ENCODE assay signal across 8 cellular contexts in genomic region chr17:181213-182163, GRCh38. TPM values are rescaled to one million over a fixed set of nuclear protein-coding genes. Genes with fewer than 3 reads are reported as not detected.
DNase-seq lines count a peak whose midpoint lies in the region; ATAC-seq, FAIRE-seq and TF ChIP-seq lines count a peak whose summit lies in the region.

Gene DOC2B, minus strand, starts transcription at chr17:181650. Its CDS starts 171 bp downstream, at chr17:181479.

- no peaks in the 10 kb centered on the region for H3K36me3 ChIP-seq in pancreas

- H3K27ac ChIP-seq in pancreas = peak within 1 kb of the TSS; percentile 51 to 75 (median 62)

- peaks cover 67% of the 10 kb centered on the region for H3K27me3 Mint-ChIP-seq in activated naive CD4-positive, alpha-beta T cell treated with anti-CD3 and anti-CD28 coated beads, Interleukin-2, amount 10 ng/mL, durations not matched to agents 7 days and 5 days

- H3K9me3 ChIP-seq in pancreas = no peaks in the 10 kb centered on the region

- ATAC-seq in left cardiac atrium = peak; percentile 76 to 82
- peak; percentile 62 to 69 (median 64) for ATAC-seq in pancreas
- ATAC-seq in HG03521 (IDR thresholded peaks at IDR 0.05; ENCODE audit: unreplicated experiment) = no peak

- DNase-seq in NCI-H1417 (lab: John Stamatoyannopoulos, UW) (peak in 2 of 3 experiments; percentile 26 to 35), NCI-H1417 treated with DMSO at 0.1 percent for 48 hours (lab: John Stamatoyannopoulos, UW) (no peak), left cardiac atrium (peak; percentile 75), pancreas (peak in 5 of 6 donors; percentile 72 to 87 (median 77)), HUDEP-2 (lab: John Stamatoyannopoulos, UW; ENCODE audit: unreplicated experiment in 76 of 76) (no peak), Kasumi-1 (lab: John Stamatoyannopoulos, UW) (no peak)
- peak; percentile 24 for DNase-seq in activated naive CD4-positive, alpha-beta T cell treated with anti-CD3 and anti-CD28 coated beads, Interleukin-2, amount 10 ng/mL, durations not matched to agents 7 days and 5 days

- H3K36me3 Mint-ChIP-seq in activated naive CD4-positive, alpha-beta T cell treated with anti-CD3 and anti-CD28 coated beads, Interleukin-2, amount 10 ng/mL, durations not matched to agents 7 days and 5 days = no peaks in the 10 kb centered on the region

- H3K27ac Mint-ChIP-seq in activated naive CD4-positive, alpha-beta T cell treated with anti-CD3 and anti-CD28 coated beads, Interleukin-2, amount 10 ng/mL, durations not matched to agents 7 days and 5 days = no peak within 1 kb of the TSS

- FAIRE-seq in pancreas (lab: Jason Lieb, UNC) = no peak

- TF ChIP-seq CTCF in pancreas (IDR thresholded peaks at IDR 0.05) = no peak

- no peaks in the 10 kb centered on the region for H3K27me3 ChIP-seq in pancreas

- H3K4me3 ChIP-seq in pancreas = peak within 1 kb of the TSS; percentile 39 to 67 (median 52)

- peak within 1 kb of the TSS; percentile 24 for H3K4me3 Mint-ChIP-seq in activated naive CD4-positive, alpha-beta T cell treated with anti-CD3 and anti-CD28 coated beads, Interleukin-2, amount 10 ng/mL, durations not matched to agents 7 days and 5 days

- H3K4me1 ChIP-seq in pancreas = peaks cover 5 to 17% (median 16%) of the 10 kb centered on the region in 3 donors

- intact Hi-C loops in left cardiac atrium (cut with DNase I) (no loop called here), pancreas (cut with DNase I) (no loop called here)

- peaks cover 10% of the 10 kb centered on the region for H3K4me1 Mint-ChIP-seq in activated naive CD4-positive, alpha-beta T cell treated with anti-CD3 and anti-CD28 coated beads, Interleukin-2, amount 10 ng/mL, durations not matched to agents 7 days and 5 days

- CTCF ChIA-PET in activated naive CD4-positive, alpha-beta T cell treated with anti-CD3 and anti-CD28 coated beads, Interleukin-2, amount 10 ng/mL, durations not matched to agents 7 days and 5 days (lab: Charles Lee) = no interaction called here

- 3 to 7% methylated on average over 62 to 128 of the region's 128 CpGs for WGBS in pancreas, 2 donors

- H3K9me3 Mint-ChIP-seq in activated naive CD4-positive, alpha-beta T cell treated with anti-CD3 and anti-CD28 coated beads, Interleukin-2, amount 10 ng/mL, durations not matched to agents 7 days and 5 days = no peaks in the 10 kb centered on the region

RNA-seq across cellular contexts. Expression of gene DOC2B, which starts in this region (rescaled TPM):
- 10 to 100 TPM in 1 of 2 donors, 1 to 10 TPM in 1; 6.8 to 16.4 TPM for total RNA-seq in left cardiac atrium
- 10 to 100 TPM in 4 of 6 donors, 1 to 10 TPM in 2; 4.9 to 25.1 (median 11.5) TPM for total RNA-seq in pancreas
- polyA plus RNA-seq in pancreas = 10 to 100 TPM in 1 of 2 donors, 1 to 10 TPM in 1; 4.3 to 12.1 TPM

Comparison
In these comparisons a context has a peak if more than half of its experiments do, and no peak if none do; other contexts are left out.
1. DNase-seq: peak in NCI-H1417 (2 of 3), activated naive CD4-positive, alpha-beta T cell treated with anti-CD3 and anti-CD28 coated beads, Interleukin-2, amount 10 ng/mL, durations not matched to agents 7 days and 5 days (single experiment), left cardiac atrium (single experiment) and pancreas (5 of 6); none in NCI-H1417 treated with DMSO at 0.1 percent for 48 hours (single experiment), HUDEP-2 (0 of 76) and Kasumi-1 (0 of 2).